ENCODE assay signal across 14 cellular contexts in genomic region chr22:49051491-49052022, GRCh38.
A peak's percentile ranks its signal among the peaks of the same experiment; 100 is the strongest.
DNase-seq lines count a peak whose midpoint lies in the region; ATAC-seq, FAIRE-seq and TF ChIP-seq lines count a peak whose summit lies in the region.
"Had no signal": no experiment of that assay in that cellular context is flagged by ENCODE, and none has a peak within 500 bp of the region (broad histone marks: within the 10 kb centered on the region; RNA-seq: fewer than 3 reads in every experiment).

No MANE protein-coding gene starts in this region.

- TF ChIP-seq RAD21 in H1 (IDR thresholded peaks at IDR 0.05 in 1 of 2, conservative IDR thresholded peaks at IDR 0.05 in 1 of 2; ENCODE audit: low read depth in 2 of 2, low read length in 2 of 2) = no peak

- H3K27ac ChIP-seq in H1 (ENCODE audit: low read depth, low read length) = no peak overlapping the region
- H3K27ac ChIP-seq in parathyroid adenoma = no peak overlapping the region
- H3K27ac ChIP-seq in aorta (ENCODE audit: low read depth in 1 of 2, low read length in 2 of 2) = no peak overlapping the region

- H2BK120ac ChIP-seq in H1 (replicated peaks; ENCODE audit: low read depth, low read length) = no peak overlapping the region

- H3K36me3 ChIP-seq in H1 (ENCODE audit: control insufficient read depth in 2 of 4, insufficient read depth in 4 of 4, low read length in 3 of 4) (no peaks in the 10 kb centered on the region), parathyroid adenoma (ENCODE audit: control insufficient read depth, insufficient read depth, low read length) (no peaks in the 10 kb centered on the region), aorta (ENCODE audit: control insufficient read depth in 1 of 2, insufficient read depth in 2 of 2, low read length in 1 of 2) (no peaks in the 10 kb centered on the region)
- H3K36me3 ChIP-seq: BE2C had no signal

- H3K9me3 Mint-ChIP-seq in stimulated activated naive CD8-positive, alpha-beta T cell treated with anti-CD3 and anti-CD28 coated beads, Interleukin-15, amount 100 ng/mL, for 72 hours = no peaks in the 10 kb centered on the region
- H3K9me3 Mint-ChIP-seq in glutamatergic neuron (ENCODE audit: unreplicated experiment) = peaks cover 32% of the 10 kb centered on the region
- H3K9me3 Mint-ChIP-seq: nephron had no signal

- H3K27ac Mint-ChIP-seq in stimulated activated naive CD8-positive, alpha-beta T cell treated with anti-CD3 and anti-CD28 coated beads, Interleukin-15, amount 100 ng/mL, for 72 hours = peak overlapping the region in 1 of 2 donors; percentile 64
- H3K27ac Mint-ChIP-seq in glutamatergic neuron (ENCODE audit: unreplicated experiment) = no peak overlapping the region

- no peak overlapping the region for H4K8ac ChIP-seq in H1 (ENCODE audit: extremely low read depth, insufficient read depth, low read length)

- peak overlapping the region in 1 of 2 experiments; percentile 6; a peak in 1 of 4 replicates for H3K4me2 ChIP-seq in H1 (ENCODE audit: insufficient read depth in 1 of 2, low read depth in 2 of 2, low read length in 2 of 2)
- no peak overlapping the region for H3K4me2 ChIP-seq in parathyroid adenoma (ENCODE audit: low read length)

- no peaks in the 10 kb centered on the region for H3K23me2 ChIP-seq in H1 (ENCODE audit: low read depth, low read length)

- H3K79me1 ChIP-seq in H1 (ENCODE audit: low read depth, low read length) = no peaks in the 10 kb centered on the region

- H3K56ac ChIP-seq in H1 (replicated peaks; ENCODE audit: insufficient read length, low read depth, low read length) = no peak overlapping the region

- no peak overlapping the region for H2BK12ac ChIP-seq in H1 (ENCODE audit: low read depth, low read length)

- TF ChIP-seq CTCF in H1 (IDR thresholded peaks at IDR 0.05; ENCODE audit: control extremely low read depth in 1 of 3, insufficient read depth in 1 of 3, low read depth in 1 of 3, low read length in 3 of 3) = no peak
- TF ChIP-seq CTCF in parathyroid adenoma (IDR thresholded peaks at IDR 0.05) = no peak
- TF ChIP-seq CTCF in glutamatergic neuron (IDR thresholded peaks at IDR 0.05; ENCODE audit: partially characterized antibody, unreplicated experiment) = no peak

- no peaks in the 10 kb centered on the region for H4K20me1 ChIP-seq in H1 (replicated peaks in 1 of 2; ENCODE audit: control insufficient read depth in 1 of 2, insufficient read depth in 2 of 2, low read length in 2 of 2)

- H3K23ac ChIP-seq in H1 (ENCODE audit: insufficient read length) = no peak overlapping the region

- no peaks in the 10 kb centered on the region for H3K9me3 ChIP-seq in H1 (ENCODE audit: insufficient read depth in 2 of 2, low read depth in 1 of 2, low read length in 1 of 2)
- no peaks in the 10 kb centered on the region for H3K9me3 ChIP-seq in parathyroid adenoma (ENCODE audit: control insufficient read depth, low read length)
- peaks cover 1% of the 10 kb centered on the region for H3K9me3 ChIP-seq in aorta (ENCODE audit: control insufficient read depth, low read length)
- H3K9me3 ChIP-seq: BE2C had no signal

- 95% methylated on average over 26 of the region's 31 CpGs; no CpG with 5 or more reads in 1 of the 2 experiments for WGBS in H1 (ENCODE audit: extremely low coverage in 1 of 2, insufficient coverage in 1 of 2, insufficient read length in 1 of 2, insufficient replicate concordance in 2 of 2, low coverage in 1 of 2, low lambda C conversion rate in 2 of 2, missing lambda C conversion rate in 1 of 2), 2 experiments
- 87 to 88% methylated on average over 31 of the region's 31 CpGs for WGBS in aorta, 2 donors

- no peak overlapping the region for H3K9ac ChIP-seq in H1 (replicated peaks in 1 of 4; ENCODE audit: extremely low read depth in 1 of 4, low read depth in 3 of 4, low read length in 3 of 4)
- H3K9ac ChIP-seq in parathyroid adenoma = no peak overlapping the region

- DNase-seq in stimulated activated naive CD8-positive, alpha-beta T cell treated with anti-CD3 and anti-CD28 coated beads, Interleukin-15, amount 100 ng/mL, for 72 hours = no peak
- no peak for DNase-seq in stimulated activated naive CD8-positive, alpha-beta T cell treated with anti-CD3 and anti-CD28 coated beads, Interleukin-15, Interleukin-2, amounts not matched to agents 100 U/mL and 50 U/mL, for 24 hours
- DNase-seq in H1 (ENCODE audit: low read depth in 1 of 2, low spot score in 2 of 2) (no peak), aorta (no peak), glutamatergic neuron (no peak), NOMO-1 (lab: John Stamatoyannopoulos, UW; ENCODE audit: unreplicated experiment in 2 of 2) (no peak)
- DNase-seq: activated gamma-delta T cell, BE2C, erythroblast, Karpas-422, NCI-H2107 had no signal

- intact Hi-C loops in aorta (cut with DNase I) = no loop called here

- peaks cover 2 to 9% (median 6%) of the 10 kb centered on the region in 4 experiments for H3K4me1 ChIP-seq in H1 (replicated peaks in 1 of 4; ENCODE audit: control insufficient read depth in 3 of 4, insufficient read depth in 4 of 4, low read length in 3 of 4)
- no peaks in the 10 kb centered on the region for H3K4me1 ChIP-seq in parathyroid adenoma
- H3K4me1 ChIP-seq in aorta (ENCODE audit: control insufficient read depth in 1 of 2, insufficient read depth in 2 of 2, low read length in 2 of 2) = no peaks in the 10 kb centered on the region
- H3K4me1 ChIP-seq: BE2C had no signal

- peak overlapping the region; percentile 28 to 92 for H3K4me3 Mint-ChIP-seq in stimulated activated naive CD8-positive, alpha-beta T cell treated with anti-CD3 and anti-CD28 coated beads, Interleukin-15, amount 100 ng/mL, for 72 hours
- no peak overlapping the region for H3K4me3 Mint-ChIP-seq in glutamatergic neuron (ENCODE audit: unreplicated experiment)

- H2BK20ac ChIP-seq in H1 (ENCODE audit: low read length) = no peak overlapping the region

- no peak for FAIRE-seq in H1 (lab: Jason Lieb, UNC)

- CTCF ChIA-PET in H1 (lab: Charles Lee; ENCODE audit: partially characterized antibody) = interaction anchor here (1.0 kb wide), 1 partner anchor 119 kb away, joined by 3 read pairs; no protein-coding TSS in a partner anchor

- H3K18ac ChIP-seq in H1 (ENCODE audit: extremely low read depth, low read length) = no peak overlapping the region

- H2BK15ac ChIP-seq in H1 (ENCODE audit: low read length) = no peak overlapping the region

- H3K27me3 ChIP-seq in H1 (replicated peaks in 1 of 4; ENCODE audit: control insufficient read depth in 3 of 4, extremely low read depth in 1 of 4, insufficient read depth in 3 of 4, low read length in 3 of 4) = no peaks in the 10 kb centered on the region; a peak in 1 of 7 replicates
- no peaks in the 10 kb centered on the region for H3K27me3 ChIP-seq in parathyroid adenoma (ENCODE audit: control insufficient read depth, insufficient read depth, low read length)
- no peaks in the 10 kb centered on the region for H3K27me3 ChIP-seq in aorta (ENCODE audit: control insufficient read depth in 1 of 2, insufficient read depth in 2 of 2, low read length in 1 of 2)
- H3K27me3 ChIP-seq: BE2C had no signal

- TF ChIP-seq EP300 in H1 (IDR thresholded peaks at IDR 0.05; ENCODE audit: borderline replicate concordance in 1 of 2, low read depth in 2 of 2, low read length in 2 of 2) = no peak

- no peak for ATAC-seq in stimulated activated naive CD8-positive, alpha-beta T cell treated with anti-CD3 and anti-CD28 coated beads, Interleukin-15, amount 100 ng/mL, for 72 hours
- no peak for ATAC-seq in stimulated activated naive CD8-positive, alpha-beta T cell treated with anti-CD3 and anti-CD28 coated beads, Interleukin-15, Interleukin-2, amounts not matched to agents 100 U/mL and 50 U/mL, for 24 hours
- ATAC-seq in aorta (ENCODE audit: low FRiP score) (peak; percentile 27), GM19324 (IDR thresholded peaks at IDR 0.05; ENCODE audit: low FRiP score, unreplicated experiment) (no peak)

- H3K4ac ChIP-seq in H1 (replicated peaks; ENCODE audit: insufficient read length, low read depth, low read length) = no peak overlapping the region

- no peak overlapping the region for H2AFZ ChIP-seq in H1 (ENCODE audit: low read length)
- H2AFZ ChIP-seq in parathyroid adenoma = peak overlapping the region; percentile 82

- no peak overlapping the region for H2AK5ac ChIP-seq in H1 (ENCODE audit: low read depth, low read length)

- H3K14ac ChIP-seq in H1 (ENCODE audit: insufficient read length) = no peak overlapping the region

- H4K91ac ChIP-seq in H1 (replicated peaks; ENCODE audit: insufficient read length, low read length) = peak overlapping the region; percentile 75

- no peak for TF ChIP-seq POLR2A in H1 (IDR thresholded peaks at IDR 0.05; ENCODE audit: control extremely low read depth in 1 of 2, low read depth in 2 of 2, low read length in 2 of 2)

- H2BK5ac ChIP-seq in H1 (ENCODE audit: low read depth, low read length) = no peak overlapping the region

- H3K27me3 Mint-ChIP-seq in stimulated activated naive CD8-positive, alpha-beta T cell treated with anti-CD3 and anti-CD28 coated beads, Interleukin-15, amount 100 ng/mL, for 72 hours = no peaks in the 10 kb centered on the region
- H3K27me3 Mint-ChIP-seq in glutamatergic neuron (ENCODE audit: unreplicated experiment) = peaks cover 1% of the 10 kb centered on the region

- H3K4me3 ChIP-seq in H1 (ENCODE audit: extremely low read depth in 1 of 4, insufficient read depth in 2 of 4, low read depth in 3 of 4, low read length in 4 of 4) (no peak overlapping the region), parathyroid adenoma (ENCODE audit: low read depth, low read length) (no peak overlapping the region), aorta (ENCODE audit: low read length in 2 of 2) (peak overlapping the region in 1 of 2 donors; percentile 0)

- H3K36me3 Mint-ChIP-seq in glutamatergic neuron (ENCODE audit: unreplicated experiment) = peaks cover 8% of the 10 kb centered on the region

- no peak overlapping the region for H4K5ac ChIP-seq in H1 (ENCODE audit: insufficient read length, low read depth, low read length)

- H3K4me1 Mint-ChIP-seq in stimulated activated naive CD8-positive, alpha-beta T cell treated with anti-CD3 and anti-CD28 coated beads, Interleukin-15, amount 100 ng/mL, for 72 hours = peaks cover 12% of the 10 kb centered on the region
- no peaks in the 10 kb centered on the region for H3K4me1 Mint-ChIP-seq in glutamatergic neuron (ENCODE audit: low read depth, unreplicated experiment)
- H3K4me1 Mint-ChIP-seq: nephron had no signal

- POLR2A ChIA-PET in H1 (lab: Charles Lee; ENCODE audit: partially characterized antibody) = interaction anchor here (0.8 kb wide), 1 partner anchor 268 kb away, joined by 3 read pairs; no protein-coding TSS in a partner anchor

- H3K79me2 ChIP-seq in H1 (ENCODE audit: control insufficient read depth in 1 of 2, insufficient read depth in 2 of 2, low read length in 2 of 2) (no peaks in the 10 kb centered on the region), parathyroid adenoma (no peaks in the 10 kb centered on the region)

TF ChIP-seq in H1, 55 proteins besides CTCF, POLR2A, EP300 and RAD21:
- no peak for TF ChIP-seq MAFK (IDR thresholded peaks at IDR 0.05; ENCODE audit: low read depth, low read length)
- TF ChIP-seq RBBP5 (IDR thresholded peaks at IDR 0.05; ENCODE audit: borderline replicate concordance, low read depth, low read length) = no peak
- no peak for TF ChIP-seq CHD2 (IDR thresholded peaks at IDR 0.05; ENCODE audit: low read length)
- TF ChIP-seq FOSL1 (IDR thresholded peaks at IDR 0.05; ENCODE audit: insufficient read depth, low read depth, low read length) = no peak
- no peak for TF ChIP-seq SIRT6 (IDR thresholded peaks at IDR 0.05; ENCODE audit: low read length)
